8 cellular contexts compared by ENCODE assay signal in genomic region chr7:10973061-10973941, GRCh38. TPM values are rescaled to one million over a fixed set of nuclear protein-coding genes. Genes with fewer than 3 reads are reported as not detected.
DNase-seq lines count a peak whose midpoint lies in the region; ATAC-seq and TF ChIP-seq lines count a peak whose summit lies in the region.

A gene with protein sequence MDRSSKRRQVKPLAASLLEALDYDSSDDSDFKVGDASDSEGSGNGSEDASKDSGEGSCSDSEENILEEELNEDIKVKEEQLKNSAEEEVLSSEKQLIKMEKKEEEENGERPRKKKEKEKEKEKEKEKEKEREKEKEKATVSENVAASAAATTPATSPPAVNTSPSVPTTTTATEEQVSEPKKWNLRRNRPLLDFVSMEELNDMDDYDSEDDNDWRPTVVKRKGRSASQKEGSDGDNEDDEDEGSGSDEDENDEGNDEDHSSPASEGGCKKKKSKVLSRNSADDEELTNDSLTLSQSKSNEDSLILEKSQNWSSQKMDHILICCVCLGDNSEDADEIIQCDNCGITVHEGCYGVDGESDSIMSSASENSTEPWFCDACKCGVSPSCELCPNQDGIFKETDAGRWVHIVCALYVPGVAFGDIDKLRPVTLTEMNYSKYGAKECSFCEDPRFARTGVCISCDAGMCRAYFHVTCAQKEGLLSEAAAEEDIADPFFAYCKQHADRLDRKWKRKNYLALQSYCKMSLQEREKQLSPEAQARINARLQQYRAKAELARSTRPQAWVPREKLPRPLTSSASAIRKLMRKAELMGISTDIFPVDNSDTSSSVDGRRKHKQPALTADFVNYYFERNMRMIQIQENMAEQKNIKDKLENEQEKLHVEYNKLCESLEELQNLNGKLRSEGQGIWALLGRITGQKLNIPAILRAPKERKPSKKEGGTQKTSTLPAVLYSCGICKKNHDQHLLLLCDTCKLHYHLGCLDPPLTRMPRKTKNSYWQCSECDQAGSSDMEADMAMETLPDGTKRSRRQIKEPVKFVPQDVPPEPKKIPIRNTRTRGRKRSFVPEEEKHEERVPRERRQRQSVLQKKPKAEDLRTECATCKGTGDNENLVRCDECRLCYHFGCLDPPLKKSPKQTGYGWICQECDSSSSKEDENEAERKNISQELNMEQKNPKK (plus strand): TSS chr7:10973872. CDS start chr7:10974324, 452 bp downstream.

- peak within 1 kb of the TSS; percentile 89 for H3K9ac ChIP-seq in mucosa of stomach (ENCODE audit: low read length)

- peaks cover 18% of the 10 kb centered on the region for H3K36me3 Mint-ChIP-seq in activated T-cell treated with anti-CD3 and anti-CD28 coated beads, Interleukin-2, amount 50 U/mL, for 4 hours (ENCODE audit: insufficient read depth)

- peak within 1 kb of the TSS; percentile 87 to 94 for H3K4me3 ChIP-seq in Panc1 (ENCODE audit: low read depth in 2 of 2, low read length in 2 of 2)
- peak within 1 kb of the TSS; percentile 59 to 94 for H3K4me3 ChIP-seq in esophagus (ENCODE audit: low read depth in 1 of 2, low read length in 2 of 2)
- H3K4me3 ChIP-seq in mucosa of stomach (ENCODE audit: low read length): peak within 1 kb of the TSS; percentile 93

- H3K27me3 ChIP-seq in Panc1 (ENCODE audit: control insufficient read depth, insufficient read depth, low read length) (peaks cover 8% of the 10 kb centered on the region; the same call in 1 of the 2 replicates), esophagus (ENCODE audit: control insufficient read depth in 1 of 2, insufficient read depth in 2 of 2, low read length in 2 of 2) (peaks cover 0 to 2% of the 10 kb centered on the region in 2 donors), mucosa of stomach (ENCODE audit: control insufficient read depth, insufficient read depth, low read length) (no peaks in the 10 kb centered on the region)

- BruUV-seq in Panc1 (replicated peaks; lab: Mats Ljungman, UMichigan): no TSS peak

- H3K27ac ChIP-seq in Panc1 (ENCODE audit: low read length) (peak within 1 kb of the TSS; percentile 99), esophagus (ENCODE audit: low read depth in 2 of 2, low read length in 1 of 2) (peak within 1 kb of the TSS; percentile 54 to 80)

- intact Hi-C loops in Panc1 (cut with micrococcal nuclease; ENCODE audit: unreplicated experiment): no loop called here

- DNase-seq in DMS53 (lab: John Stamatoyannopoulos, UW) (peak; percentile 99), KG1 (lab: John Stamatoyannopoulos, UW) (peak; percentile 87), Panc1 (ENCODE audit: low read depth, low spot score) (peak; percentile 93)
- peak; percentile 95 for DNase-seq in activated T-cell treated with anti-CD3 and anti-CD28 coated beads, Interleukin-2, amount 50 U/mL, for 4 hours
- DNase-seq in stimulated activated CD8-positive, alpha-beta memory T cell treated with anti-CD3 and anti-CD28 coated beads, Interleukin-7, amount 100 ng/mL, for 1 hour (ENCODE audit: low read depth in 2 of 2): peak; percentile 84 to 87

- CTCF ChIA-PET in Panc1 (lab: Charles Lee): no interaction called here

- no peak for TF ChIP-seq CTCF in Panc1 (IDR thresholded peaks at IDR 0.05)

- H3K9me3 ChIP-seq in Panc1 (ENCODE audit: control insufficient read depth, insufficient read depth, low read depth, low read length): no peaks in the 10 kb centered on the region
- H3K9me3 ChIP-seq in esophagus (ENCODE audit: control insufficient read depth in 2 of 2, insufficient read depth in 1 of 2, low read depth in 1 of 2, low read length in 1 of 2): no peaks in the 10 kb centered on the region
- no peaks in the 10 kb centered on the region for H3K9me3 ChIP-seq in mucosa of stomach (ENCODE audit: control insufficient read depth, low read length)

- peaks cover 5% of the 10 kb centered on the region for H3K27me3 Mint-ChIP-seq in activated T-cell treated with anti-CD3 and anti-CD28 coated beads, Interleukin-2, amount 50 U/mL, for 4 hours (ENCODE audit: low read depth)

- POLR2A ChIA-PET in Panc1 (lab: Charles Lee): interaction anchor here (0.7 kb wide), 1 partner anchor 19 kb away, joined by 5 read pairs; no protein-coding TSS in a partner anchor

- 10 to 11% methylated on average over 39 of the region's 39 CpGs for WGBS in esophagus, 2 donors

- H3K36me3 ChIP-seq in Panc1 (ENCODE audit: control insufficient read depth, insufficient read depth, low read length) (peaks cover 19% of the 10 kb centered on the region), esophagus (ENCODE audit: control insufficient read depth in 2 of 2, insufficient read depth in 2 of 2, low read length in 1 of 2) (no peaks in the 10 kb centered on the region), mucosa of stomach (ENCODE audit: control insufficient read depth, insufficient read depth, low read length) (no peaks in the 10 kb centered on the region)

- H3K9me3 Mint-ChIP-seq in activated T-cell treated with anti-CD3 and anti-CD28 coated beads, Interleukin-2, amount 50 U/mL, for 4 hours: no peaks in the 10 kb centered on the region

- ATAC-seq in GM21723 (IDR thresholded peaks at IDR 0.05; ENCODE audit: unreplicated experiment): peak; percentile 97
- ATAC-seq in Panc1: peak; percentile 99
- peak; percentile 99 for ATAC-seq in activated T-cell treated with anti-CD3 and anti-CD28 coated beads, Interleukin-2, amount 50 U/mL, for 4 hours

- H3K4me1 Mint-ChIP-seq in activated T-cell treated with anti-CD3 and anti-CD28 coated beads, Interleukin-2, amount 50 U/mL, for 4 hours (ENCODE audit: low read depth): peaks cover 39% of the 10 kb centered on the region

- H3K4me1 ChIP-seq in Panc1 (ENCODE audit: control insufficient read depth, insufficient read depth, low read length): peaks cover 22% of the 10 kb centered on the region
- no peaks in the 10 kb centered on the region for H3K4me1 ChIP-seq in esophagus (ENCODE audit: control insufficient read depth in 2 of 2, insufficient read depth in 2 of 2, low read length in 1 of 2)
- H3K4me1 ChIP-seq in mucosa of stomach (ENCODE audit: control insufficient read depth, insufficient read depth, low read length): peaks cover 20% of the 10 kb centered on the region

- in situ Hi-C loops in Panc1 (cut with HindIII; ENCODE audit: low pct_unique_long_range_greater_than_20kb, low sequenced_read_pairs): no loop called here

- peak within 1 kb of the TSS; percentile 87 for H3K4me3 Mint-ChIP-seq in activated T-cell treated with anti-CD3 and anti-CD28 coated beads, Interleukin-2, amount 50 U/mL, for 4 hours

RNA-seq across cellular contexts. Expression of the gene that starts here (rescaled TPM):
- 85.6 TPM for total RNA-seq in Panc1 (2021; ENCODE audit: unreplicated experiment)
- 42.2 TPM for polyA plus RNA-seq in Panc1 (2012; ENCODE audit: insufficient read length)
- total RNA-seq in activated T-cell treated with anti-CD3 and anti-CD28 coated beads, Interleukin-2, amount 50 U/mL, for 4 hours: 10 to 100 TPM; 34.4 to 42.4 (median 40.2) TPM
- 10 to 100 TPM; 10.2 to 18.0 TPM for polyA plus RNA-seq in esophagus

Comparison
In these comparisons a context has a peak if more than half of its experiments do, and no peak if none do; other contexts are left out.
1. Peak in every context shown above with its lines: DNase-seq, ATAC-seq, H3K4me3 ChIP-seq and H3K27ac ChIP-seq.